In genomic region chr12:112810235-112810917, GRCh38 we compare ENCODE assay signal across 26 cellular contexts.
"Had no signal": no experiment of that assay in that cellular context is flagged by ENCODE, and none has a peak within 500 bp of the region (broad histone marks: within the 10 kb centered on the region; RNA-seq: fewer than 3 reads in every experiment).

No MANE protein-coding gene starts in this region.

- ATAC-seq: activated CD4-positive, alpha-beta T cell treated with anti-CD3 and anti-CD28 coated beads for 36 hours; activated T-cell treated with anti-CD3 and anti-CD28 coated beads, Interleukin-2, amount 50 U/mL, for 4 hours; activated T-helper 17 cell treated with anti-CD3 and anti-CD28 coated beads, Interleukin-2, amount 50 U/mL, for 72 hours; foreskin keratinocyte; gastrocnemius medialis; heart left ventricle; T-helper 17 cell had no signal

- FAIRE-seq: astrocyte, bronchial epithelial cell had no signal

- DNase-seq: activated CD4-positive, alpha-beta memory T cell treated with anti-CD3 and anti-CD28 coated beads, Interleukin-2, amount 10 ng/mL, durations not matched to agents 7 days and 5 days; activated CD4-positive, alpha-beta T cell treated with anti-CD3 and anti-CD28 coated beads for 36 hours; activated CD4-positive, alpha-beta T cell treated with anti-CD3 and anti-CD28 coated beads, Interleukin-2, amount 10 ng/mL, durations not matched to agents 24 days and 14 days; activated CD4-positive, alpha-beta T cell treated with anti-CD3 and anti-CD28 coated beads, Interleukin-2, amount 50 U/mL, for 4 hours; activated CD4-positive, CD25-positive, alpha-beta regulatory T cell; activated CD4-positive, CD25-positive, alpha-beta regulatory T cell treated with anti-CD3 and anti-CD28 coated beads, Interleukin-2, amount 50 U/mL, for 72 hours; activated effector memory CD4-positive, alpha-beta T cell treated with Interleukin-2 at 50 U/mL for 16 hours; activated gamma-delta T cell treated with Interleukin-2 at 50 U/mL for 16 hours; activated naive CD4-positive, alpha-beta T cell treated with anti-CD3 and anti-CD28 coated beads, Interleukin-2, amount 50 U/mL, for 16 hours; activated naive CD4-positive, alpha-beta T cell treated with Interleukin-2 at 50 U/mL for 16 hours; activated T-cell treated with anti-CD3 and anti-CD28 coated beads, Interleukin-2, amount 50 U/mL, for 4 hours; amniotic stem cell; anterior cingulate cortex; brain microvascular endothelial cell; dorsolateral prefrontal cortex; effector memory CD4-positive, alpha-beta T cell; erythroblast; foreskin keratinocyte; gastrocnemius medialis; glutamatergic neuron; heart left ventricle; T-helper 17 cell; T1000 had no signal
